Comparison of ENCODE assay signal across 8 cellular contexts in the genomic region with DNA sequence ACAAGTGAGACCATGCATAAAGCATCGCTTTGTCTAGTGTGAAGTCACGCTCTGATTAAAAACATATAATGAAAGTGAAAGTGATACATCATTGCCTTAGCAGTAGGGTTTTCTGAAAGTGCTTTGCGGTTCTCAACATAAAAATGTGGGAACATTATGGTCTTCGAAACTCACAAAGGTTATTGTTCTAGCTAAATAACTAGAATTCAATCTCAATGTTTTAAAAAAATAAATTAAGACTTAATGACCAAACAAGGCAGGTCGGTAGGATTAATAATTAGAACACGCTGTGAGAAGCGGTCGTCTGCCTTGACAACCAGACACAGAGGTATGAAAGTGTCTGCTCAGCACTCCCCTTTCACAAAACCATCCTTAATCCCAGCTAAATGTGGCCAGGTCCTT. TPM values are rescaled to one million over a fixed set of nuclear protein-coding genes. Genes with fewer than 3 reads are reported as not detected.
DNase-seq lines count a peak whose midpoint lies in the region; ATAC-seq and FAIRE-seq lines count a peak whose summit lies in the region.

No MANE protein-coding gene starts in this region.

- DNase-seq in Daoy (ENCODE audit: low read depth) (peak; percentile 10), SK-MEL-5 (ENCODE audit: low read depth, low spot score) (peak; percentile 35), urothelium cell line (ENCODE audit: low spot score) (peak; percentile 16), UCSD-AML1 (lab: John Stamatoyannopoulos, UW; ENCODE audit: unreplicated experiment) (no peak), SIG-M5 (lab: John Stamatoyannopoulos, UW) (no peak)

- in situ Hi-C loops in SK-MEL-5 (cut with HindIII; ENCODE audit: low pct_unique_long_range_greater_than_20kb, low sequenced_read_pairs) = no loop called here

- FAIRE-seq in islet of Langerhans (lab: Jason Lieb, UNC) (peak; percentile 89), urothelium cell line (lab: Jason Lieb, UNC) (no peak)

- ATAC-seq in GM19467 (IDR thresholded peaks at IDR 0.05; ENCODE audit: unreplicated experiment) (peak; percentile 97), HG03520 (IDR thresholded peaks at IDR 0.05; ENCODE audit: unreplicated experiment) (peak; percentile 97)

RNA-seq across cellular contexts. Expression of gene KLHL14, which starts 42.2 kb away (rescaled TPM):
- total RNA-seq in Daoy (2014; rRNA removed; shearing (Covaris generic)) = 0.34 TPM in 1 of 2 replicates, not detected in the other
- total RNA-seq in SK-MEL-5 (2014; rRNA removed; shearing (Covaris generic)) = 0.13 and 0.43 TPM in 2 replicates
- 0.10 and 1.1 TPM in 2 replicates for polyA plus RNA-seq in SK-MEL-5 (2015; cell fraction: cytosol; rRNA removed)
- polyA plus RNA-seq in SK-MEL-5 (2015; cell fraction: nucleus; rRNA removed) = 0.38 and 0.52 TPM in 2 replicates

Comparison
In these comparisons a context has a peak if more than half of its experiments do, and no peak if none do; other contexts are left out.
1. DNase-seq: peak in Daoy (single experiment), SK-MEL-5 (single experiment) and urothelium cell line (single experiment); none in UCSD-AML1 (single experiment) and SIG-M5 (single experiment).